ENCODE assay signal across 16 cellular contexts in the genomic region with DNA sequence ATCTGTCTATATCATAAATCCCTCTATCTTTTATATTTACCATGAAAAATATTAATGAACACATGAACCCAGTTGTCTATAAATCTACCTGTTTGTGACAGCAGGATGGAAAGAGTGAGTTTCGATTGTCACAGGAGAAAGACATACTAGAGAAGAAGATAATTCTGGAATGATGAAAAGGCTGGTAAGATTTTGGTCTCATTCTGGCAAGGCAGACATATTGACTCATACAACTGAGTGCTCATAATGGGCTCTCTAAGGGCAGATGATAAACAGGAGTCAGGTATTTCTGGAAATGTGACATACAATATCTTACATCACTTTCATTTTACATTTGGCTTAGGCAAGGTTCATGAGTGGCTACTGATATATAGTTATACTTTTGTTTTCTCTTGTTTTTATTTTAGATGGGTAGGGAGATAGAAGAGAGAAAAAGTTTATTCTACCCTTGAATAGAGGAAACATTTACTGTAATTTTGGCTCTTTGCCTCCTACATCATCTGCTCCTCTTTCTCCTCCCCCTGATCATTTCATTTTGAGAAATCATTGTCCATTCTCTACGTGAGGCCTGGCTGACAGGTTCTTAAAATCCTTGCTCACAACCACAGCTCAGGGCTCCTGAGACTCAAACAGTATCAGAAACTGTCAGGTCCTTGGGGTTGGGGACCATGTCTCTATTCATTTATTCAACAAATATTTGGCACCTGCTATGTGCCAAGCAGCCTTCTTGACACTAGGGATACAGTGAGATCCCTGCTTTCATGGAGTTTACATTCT. TPM values are rescaled to one million over a fixed set of nuclear protein-coding genes. Genes with fewer than 3 reads are reported as not detected.
DNase-seq lines count a peak whose midpoint lies in the region; ATAC-seq and TF ChIP-seq lines count a peak whose summit lies in the region.
"Had no signal": no experiment of that assay in that cellular context is flagged by ENCODE, and none has a peak within 500 bp of the region (broad histone marks: within the 10 kb centered on the region; RNA-seq: fewer than 3 reads in every experiment).

No MANE protein-coding gene starts in this region.

- no peak overlapping the region for H2AFZ ChIP-seq in neural progenitor cell (replicated peaks)

- DNase-seq in activated CD4-positive, alpha-beta T cell treated with anti-CD3 and anti-CD28 coated beads, Interleukin-2, amount 10 ng/mL, durations not matched to agents 7 days and 5 days: no peak
- no peak for DNase-seq in activated CD4-positive, alpha-beta T cell treated with anti-CD3 and anti-CD28 coated beads, Interleukin-2, amount 50 U/mL, for 48 hours
- peak; percentile 11 for DNase-seq in NCI-H69 (lab: John Stamatoyannopoulos, UW)
- peak; percentile 69 for DNase-seq in epithelial cell of esophagus (ENCODE audit: low read depth)
- no peak for DNase-seq in 8988T
- DNase-seq in Right ventricle myocardium superior: no peak
- no peak for DNase-seq in neural progenitor cell (ENCODE audit: low spot score)
- DNase-seq: activated CD4-positive, CD25-positive, alpha-beta regulatory T cell; dermis blood vessel endothelial cell; hippocampal formation; left cardiac atrium; stimulated activated CD4-positive, alpha-beta T cell treated with anti-CD3 and anti-CD28 coated beads, Interleukin-12 subunit alpha, Interleukin-12 subunit beta, amount 100 ng/mL, for 4 hours; SW 1271 had no signal

- no peaks in the 10 kb centered on the region for H3K27me3 ChIP-seq in neural progenitor cell

- CTCF ChIA-PET in activated CD4-positive, alpha-beta T cell treated with anti-CD3 and anti-CD28 coated beads, Interleukin-2, amount 10 ng/mL, durations not matched to agents 7 days and 5 days (lab: Charles Lee): no interaction called here

- H3K4me3 ChIP-seq in epithelial cell of esophagus (ENCODE audit: low read length): no peak overlapping the region
- H3K4me3 ChIP-seq in neural progenitor cell: no peak overlapping the region
- H3K4me3 ChIP-seq: HAP-1 had no signal

- H3K27me3 Mint-ChIP-seq in activated CD4-positive, alpha-beta T cell treated with anti-CD3 and anti-CD28 coated beads, Interleukin-2, amount 10 ng/mL, durations not matched to agents 7 days and 5 days: no peaks in the 10 kb centered on the region
- no peaks in the 10 kb centered on the region for H3K27me3 Mint-ChIP-seq in neural progenitor cell (ENCODE audit: insufficient read depth, low read depth)
- H3K27me3 Mint-ChIP-seq: progenitor cell of endocrine pancreas had no signal

- peak overlapping the region; percentile 28 for H3K27ac Mint-ChIP-seq in activated CD4-positive, alpha-beta T cell treated with anti-CD3 and anti-CD28 coated beads, Interleukin-2, amount 10 ng/mL, durations not matched to agents 7 days and 5 days
- no peak overlapping the region for H3K27ac Mint-ChIP-seq in neural progenitor cell
- H3K27ac Mint-ChIP-seq: progenitor cell of endocrine pancreas had no signal

- peaks cover 30% of the 10 kb centered on the region for H3K4me1 Mint-ChIP-seq in activated CD4-positive, alpha-beta T cell treated with anti-CD3 and anti-CD28 coated beads, Interleukin-2, amount 10 ng/mL, durations not matched to agents 7 days and 5 days
- no peaks in the 10 kb centered on the region for H3K4me1 Mint-ChIP-seq in neural progenitor cell

- intact Hi-C loops in Right ventricle myocardium superior (cut with DNase I): no loop called here

- H3K4me2 ChIP-seq in neural progenitor cell: no peak overlapping the region

- H3K79me2 ChIP-seq in neural progenitor cell (ENCODE audit: low read depth): no peaks in the 10 kb centered on the region

- POLR2A ChIA-PET in activated CD4-positive, alpha-beta T cell treated with anti-CD3 and anti-CD28 coated beads, Interleukin-2, amount 10 ng/mL, durations not matched to agents 7 days and 5 days (lab: Charles Lee): no interaction called here

- TF ChIP-seq CTCF in epithelial cell of esophagus (IDR thresholded peaks at IDR 0.05; ENCODE audit: insufficient read depth, low read depth, low read length, missing control alignments): no peak
- TF ChIP-seq CTCF in neural progenitor cell (IDR thresholded peaks at IDR 0.05): no peak

- ATAC-seq in GM21390 (IDR thresholded peaks at IDR 0.05; ENCODE audit: unreplicated experiment) (peak; percentile 33), Right ventricle myocardium superior (ENCODE audit: poor library complexity) (no peak)
- ATAC-seq: left cardiac atrium had no signal

- no peaks in the 10 kb centered on the region for H3K9me3 Mint-ChIP-seq in activated CD4-positive, alpha-beta T cell treated with anti-CD3 and anti-CD28 coated beads, Interleukin-2, amount 10 ng/mL, durations not matched to agents 7 days and 5 days
- no peaks in the 10 kb centered on the region for H3K9me3 Mint-ChIP-seq in neural progenitor cell

- H3F3A ChIP-seq in neural progenitor cell (ENCODE audit: low read depth): no peaks in the 10 kb centered on the region

- no peaks in the 10 kb centered on the region for H3K9me3 ChIP-seq in neural progenitor cell (ENCODE audit: low read depth)
- H3K9me3 ChIP-seq: HAP-1 had no signal

- no peaks in the 10 kb centered on the region for H3K36me3 ChIP-seq in neural progenitor cell
- H3K36me3 ChIP-seq: HAP-1 had no signal

- no peaks in the 10 kb centered on the region for H3K36me3 Mint-ChIP-seq in activated CD4-positive, alpha-beta T cell treated with anti-CD3 and anti-CD28 coated beads, Interleukin-2, amount 10 ng/mL, durations not matched to agents 7 days and 5 days (ENCODE audit: low read depth)
- no peaks in the 10 kb centered on the region for H3K36me3 Mint-ChIP-seq in neural progenitor cell

- no peaks in the 10 kb centered on the region for H3K4me1 ChIP-seq in neural progenitor cell
- H3K4me1 ChIP-seq: HAP-1 had no signal

- H4K20me1 ChIP-seq in neural progenitor cell (ENCODE audit: low read depth): no peaks in the 10 kb centered on the region

- H3K27ac ChIP-seq in neural progenitor cell: no peak overlapping the region

- no peak overlapping the region for H3K4me3 Mint-ChIP-seq in activated CD4-positive, alpha-beta T cell treated with anti-CD3 and anti-CD28 coated beads, Interleukin-2, amount 10 ng/mL, durations not matched to agents 7 days and 5 days
- no peak overlapping the region for H3K4me3 Mint-ChIP-seq in neural progenitor cell

- no peak overlapping the region for H3K9ac ChIP-seq in neural progenitor cell

RNA-seq across cellular contexts. Expression of gene ELOVL7, which starts 14.4 kb away (rescaled TPM):
- total RNA-seq in activated CD4-positive, alpha-beta T cell treated with anti-CD3 and anti-CD28 coated beads, Interleukin-2, amount 10 ng/mL, durations not matched to agents 7 days and 5 days: under 1 TPM; 0.42 to 0.99 TPM
- total RNA-seq in Right ventricle myocardium superior (0.73 TPM), neural progenitor cell (ENCODE audit: low replicate concordance) (2.1 and 5.5 TPM in 2 replicates)

Comparison
In these comparisons a context has a peak if more than half of its experiments do, and no peak if none do; other contexts are left out.
1. DNase-seq: peak in NCI-H69 (single experiment) and epithelial cell of esophagus (single experiment); none in activated CD4-positive, alpha-beta T cell treated with anti-CD3 and anti-CD28 coated beads, Interleukin-2, amount 10 ng/mL, durations not matched to agents 7 days and 5 days (single experiment), activated CD4-positive, alpha-beta T cell treated with anti-CD3 and anti-CD28 coated beads, Interleukin-2, amount 50 U/mL, for 48 hours (0 of 2), 8988T (single experiment), Right ventricle myocardium superior (single experiment) and neural progenitor cell (single experiment).